In genomic region chrX:122055979-122056715, GRCh38 we compare ENCODE assay signal across 28 cellular contexts.
"Had no signal": no experiment of that assay in that cellular context is flagged by ENCODE, and none has a peak within 500 bp of the region (broad histone marks: within the 10 kb centered on the region; RNA-seq: fewer than 3 reads in every experiment).

No MANE protein-coding gene starts in this region.

- H3K4me3 ChIP-seq: ascending aorta, esophagus muscularis mucosa, gastrocnemius medialis, heart left ventricle had no signal

- ATAC-seq: activated CD4-positive, CD25-positive, alpha-beta regulatory T cell treated with anti-CD3 and anti-CD28 coated beads, Interleukin-2, amount 50 U/mL, for 24 hours; activated CD8-positive, alpha-beta T cell treated with anti-CD3 and anti-CD28 coated beads for 36 hours; activated naive CD8-positive, alpha-beta T cell treated with anti-CD3 and anti-CD28 coated beads, Interleukin-2, amount 50 U/mL, for 24 hours; effector memory CD8-positive, alpha-beta T cell; foreskin keratinocyte; gastrocnemius medialis; heart left ventricle; T-helper 17 cell had no signal

- DNase-seq: activated B cell treated with CpG ODN at 0.5 μM for 24 hours; activated CD4-positive, alpha-beta T cell treated with anti-CD3 and anti-CD28 coated beads for 48 hours; activated CD4-positive, alpha-beta T cell treated with anti-CD3 and anti-CD28 coated beads, Interleukin-2, amount 50 U/mL, for 1 hour; activated CD4-positive, alpha-beta T cell treated with anti-CD3 and anti-CD28 coated beads, Interleukin-2, amount 50 U/mL, for 48 hours; activated CD8-positive, alpha-beta memory T cell treated with anti-CD3 and anti-CD28 coated beads for 24 hours; activated CD8-positive, alpha-beta T cell treated with anti-CD3 and anti-CD28 coated beads for 36 hours; activated effector memory CD4-positive, alpha-beta T cell treated with anti-CD3 and anti-CD28 coated beads, Interleukin-2, amount 50 U/mL, for 16 hours; activated naive CD4-positive, alpha-beta T cell treated with anti-CD3 and anti-CD28 coated beads for 36 hours; activated naive CD8-positive, alpha-beta T cell treated with anti-CD3 and anti-CD28 coated beads for 36 hours; activated naive CD8-positive, alpha-beta T cell treated with anti-CD3 and anti-CD28 coated beads, Interleukin-2, amount 50 U/mL, for 24 hours; activated T-cell treated with anti-CD3 and anti-CD28 coated beads, Interleukin-2, amount 50 U/mL, for 48 hours; brain microvascular endothelial cell; cortex of kidney; dermis blood vessel endothelial cell; effector CD4-positive, alpha-beta T cell; effector memory CD8-positive, alpha-beta T cell; erythroblast; foreskin keratinocyte; gastrocnemius medialis; glutamatergic neuron; heart left ventricle; hypothalamus; T-helper 17 cell; T1000; WERI-Rb-1 had no signal
